Comparison of ENCODE assay signal across 8 cellular contexts in the genomic region with DNA sequence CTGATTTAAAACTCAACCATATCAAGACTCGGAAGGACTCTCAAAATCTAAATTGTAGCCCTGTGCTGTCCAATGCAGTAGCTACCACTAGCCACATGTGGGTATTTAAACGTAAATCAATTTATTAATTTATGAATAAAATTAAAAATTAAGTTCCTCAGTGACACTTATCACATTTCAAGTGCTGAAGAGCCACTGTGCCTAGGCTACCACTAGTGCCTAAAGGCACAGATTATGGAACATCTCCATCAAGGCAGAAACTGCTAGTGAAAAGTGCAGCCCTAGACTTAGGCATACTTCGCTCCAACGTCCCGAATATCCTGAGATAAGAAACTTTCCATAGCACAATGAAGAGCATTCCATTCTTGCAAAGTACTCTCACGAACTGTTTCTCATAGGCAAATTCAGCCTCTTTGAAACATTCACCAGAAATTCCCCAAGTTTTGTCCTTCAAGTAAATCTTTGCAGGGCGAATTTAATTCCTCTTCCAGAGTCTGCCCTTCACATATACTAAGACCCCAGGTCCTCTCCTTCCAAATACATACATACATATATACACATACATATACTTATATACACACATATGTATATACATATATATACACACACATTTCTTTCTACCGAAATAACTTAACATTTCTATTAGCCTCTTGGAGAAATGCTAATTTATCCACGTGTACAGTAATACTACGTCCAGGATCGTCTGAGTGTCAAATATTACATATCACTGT. TPM values are rescaled to one million over a fixed set of nuclear protein-coding genes. Genes with fewer than 3 reads are reported as not detected.
DNase-seq lines count a peak whose midpoint lies in the region; ATAC-seq and TF ChIP-seq lines count a peak whose summit lies in the region.

No MANE protein-coding gene starts in this region.

- peaks cover 52% of the 10 kb centered on the region for H3K79me2 ChIP-seq in GM23338 (replicated peaks; ENCODE audit: insufficient read depth)

- H3K27me3 ChIP-seq in GM23338 (ENCODE audit: insufficient read depth) (no peaks in the 10 kb centered on the region), WERI-Rb-1 (ENCODE audit: insufficient read depth, low read depth, severe bottlenecking) (no peaks in the 10 kb centered on the region), foreskin keratinocyte (no peaks in the 10 kb centered on the region), gastrocnemius medialis (no peaks in the 10 kb centered on the region)

- peak overlapping the region; percentile 95; the same call in 1 of the 2 replicates for H3K27ac ChIP-seq in GM23338 (ENCODE audit: low read depth)
- peak overlapping the region; percentile 95 for H3K27ac ChIP-seq in WERI-Rb-1
- H3K27ac ChIP-seq in foreskin keratinocyte: peak overlapping the region; percentile 90
- H3K27ac ChIP-seq in gastrocnemius medialis: peak overlapping the region; percentile 97 to 99 (median 98)

- H3K9me3 Mint-ChIP-seq in GM23338: no peaks in the 10 kb centered on the region

- no peaks in the 10 kb centered on the region for H3K9me2 ChIP-seq in GM23338 (ENCODE audit: insufficient read depth)

- no peaks in the 10 kb centered on the region for H3F3A ChIP-seq in GM23338 (replicated peaks; ENCODE audit: low read depth)

- TF ChIP-seq POLR2A in gastrocnemius medialis (IDR thresholded peaks at IDR 0.05): no peak

- H3K4me3 ChIP-seq in GM23338 (peak overlapping the region; percentile 78), WERI-Rb-1 (ENCODE audit: low read depth, low read length) (peak overlapping the region; percentile 97), gastrocnemius medialis (peak overlapping the region; percentile 93 to 95 (median 94))

- ATAC-seq in GM23338 (no peak), foreskin keratinocyte (no peak), gastrocnemius medialis (no peak), GM18870 (IDR thresholded peaks at IDR 0.05; ENCODE audit: unreplicated experiment) (no peak)

- no peaks in the 10 kb centered on the region for H3K9me3 ChIP-seq in WERI-Rb-1 (ENCODE audit: severe bottlenecking)
- no peaks in the 10 kb centered on the region for H3K9me3 ChIP-seq in gastrocnemius medialis

- no peaks in the 10 kb centered on the region for H3K36me3 Mint-ChIP-seq in GM23338 (ENCODE audit: low read depth)

- H3K4me3 Mint-ChIP-seq in GM23338: peak overlapping the region; percentile 90

- intact Hi-C loops in gastrocnemius medialis (cut with DNase I; ENCODE audit: low total_unique reads): loop anchor here (2.0 kb wide), 1 partner anchor 722 kb away; no protein-coding TSS in a partner anchor

- H3K4me2 ChIP-seq in GM23338: peak overlapping the region; percentile 87

- H3K4me1 Mint-ChIP-seq in GM23338: peaks cover 16% of the 10 kb centered on the region

- H3K27ac Mint-ChIP-seq in GM23338: peak overlapping the region; percentile 100; the same call in 1 of the 2 replicates

- peak overlapping the region; percentile 96 for H2AFZ ChIP-seq in GM23338

- no peaks in the 10 kb centered on the region for H4K20me1 ChIP-seq in GM23338 (replicated peaks; ENCODE audit: insufficient read depth)

- TF ChIP-seq CTCF in GM23338 (conservative IDR thresholded peaks at IDR 0.05; ENCODE audit: low read depth in 2 of 2): no peak
- no peak for TF ChIP-seq CTCF in WERI-Rb-1 (IDR thresholded peaks at IDR 0.05; ENCODE audit: low read depth, low read length)
- no peak for TF ChIP-seq CTCF in foreskin keratinocyte (conservative IDR thresholded peaks at IDR 0.05)
- TF ChIP-seq CTCF in gastrocnemius medialis (IDR thresholded peaks at IDR 0.05 in 4 of 5, conservative IDR thresholded peaks at IDR 0.05 in 1 of 5): no peak

- H3K27me3 Mint-ChIP-seq in GM23338 (ENCODE audit: insufficient read depth, low read depth, poor library complexity): peaks cover 9% of the 10 kb centered on the region

- H3K36me3 ChIP-seq in GM23338 (ENCODE audit: insufficient read depth) (no peaks in the 10 kb centered on the region), WERI-Rb-1 (no peaks in the 10 kb centered on the region), gastrocnemius medialis (no peaks in the 10 kb centered on the region)

- H3K4me1 ChIP-seq in GM23338 (ENCODE audit: insufficient read depth) (peaks cover 16% of the 10 kb centered on the region), foreskin keratinocyte (peaks cover 16% of the 10 kb centered on the region), gastrocnemius medialis (peaks cover 12 to 16% of the 10 kb centered on the region in 2 donors)

- DNase-seq in GM23338 (ENCODE audit: low spot score) (peak; percentile 48), WERI-Rb-1 (no peak), foreskin keratinocyte (no peak), gastrocnemius medialis (no peak), glomerular visceral epithelial cell (ENCODE audit: extremely low spot score) (no peak), COLO829 (ENCODE audit: low spot score) (no peak), NCI-H128 (lab: John Stamatoyannopoulos, UW; ENCODE audit: unreplicated experiment) (no peak)

- in situ Hi-C loops in gastrocnemius medialis (cut with MboI; ENCODE audit: low sequenced_read_pairs in 4 of 4): no loop called here

TF ChIP-seq in GM23338, 12 proteins besides CTCF, POLR2A, EP300 and RAD21 (continues in another document):
- TF ChIP-seq, protein P1, sequence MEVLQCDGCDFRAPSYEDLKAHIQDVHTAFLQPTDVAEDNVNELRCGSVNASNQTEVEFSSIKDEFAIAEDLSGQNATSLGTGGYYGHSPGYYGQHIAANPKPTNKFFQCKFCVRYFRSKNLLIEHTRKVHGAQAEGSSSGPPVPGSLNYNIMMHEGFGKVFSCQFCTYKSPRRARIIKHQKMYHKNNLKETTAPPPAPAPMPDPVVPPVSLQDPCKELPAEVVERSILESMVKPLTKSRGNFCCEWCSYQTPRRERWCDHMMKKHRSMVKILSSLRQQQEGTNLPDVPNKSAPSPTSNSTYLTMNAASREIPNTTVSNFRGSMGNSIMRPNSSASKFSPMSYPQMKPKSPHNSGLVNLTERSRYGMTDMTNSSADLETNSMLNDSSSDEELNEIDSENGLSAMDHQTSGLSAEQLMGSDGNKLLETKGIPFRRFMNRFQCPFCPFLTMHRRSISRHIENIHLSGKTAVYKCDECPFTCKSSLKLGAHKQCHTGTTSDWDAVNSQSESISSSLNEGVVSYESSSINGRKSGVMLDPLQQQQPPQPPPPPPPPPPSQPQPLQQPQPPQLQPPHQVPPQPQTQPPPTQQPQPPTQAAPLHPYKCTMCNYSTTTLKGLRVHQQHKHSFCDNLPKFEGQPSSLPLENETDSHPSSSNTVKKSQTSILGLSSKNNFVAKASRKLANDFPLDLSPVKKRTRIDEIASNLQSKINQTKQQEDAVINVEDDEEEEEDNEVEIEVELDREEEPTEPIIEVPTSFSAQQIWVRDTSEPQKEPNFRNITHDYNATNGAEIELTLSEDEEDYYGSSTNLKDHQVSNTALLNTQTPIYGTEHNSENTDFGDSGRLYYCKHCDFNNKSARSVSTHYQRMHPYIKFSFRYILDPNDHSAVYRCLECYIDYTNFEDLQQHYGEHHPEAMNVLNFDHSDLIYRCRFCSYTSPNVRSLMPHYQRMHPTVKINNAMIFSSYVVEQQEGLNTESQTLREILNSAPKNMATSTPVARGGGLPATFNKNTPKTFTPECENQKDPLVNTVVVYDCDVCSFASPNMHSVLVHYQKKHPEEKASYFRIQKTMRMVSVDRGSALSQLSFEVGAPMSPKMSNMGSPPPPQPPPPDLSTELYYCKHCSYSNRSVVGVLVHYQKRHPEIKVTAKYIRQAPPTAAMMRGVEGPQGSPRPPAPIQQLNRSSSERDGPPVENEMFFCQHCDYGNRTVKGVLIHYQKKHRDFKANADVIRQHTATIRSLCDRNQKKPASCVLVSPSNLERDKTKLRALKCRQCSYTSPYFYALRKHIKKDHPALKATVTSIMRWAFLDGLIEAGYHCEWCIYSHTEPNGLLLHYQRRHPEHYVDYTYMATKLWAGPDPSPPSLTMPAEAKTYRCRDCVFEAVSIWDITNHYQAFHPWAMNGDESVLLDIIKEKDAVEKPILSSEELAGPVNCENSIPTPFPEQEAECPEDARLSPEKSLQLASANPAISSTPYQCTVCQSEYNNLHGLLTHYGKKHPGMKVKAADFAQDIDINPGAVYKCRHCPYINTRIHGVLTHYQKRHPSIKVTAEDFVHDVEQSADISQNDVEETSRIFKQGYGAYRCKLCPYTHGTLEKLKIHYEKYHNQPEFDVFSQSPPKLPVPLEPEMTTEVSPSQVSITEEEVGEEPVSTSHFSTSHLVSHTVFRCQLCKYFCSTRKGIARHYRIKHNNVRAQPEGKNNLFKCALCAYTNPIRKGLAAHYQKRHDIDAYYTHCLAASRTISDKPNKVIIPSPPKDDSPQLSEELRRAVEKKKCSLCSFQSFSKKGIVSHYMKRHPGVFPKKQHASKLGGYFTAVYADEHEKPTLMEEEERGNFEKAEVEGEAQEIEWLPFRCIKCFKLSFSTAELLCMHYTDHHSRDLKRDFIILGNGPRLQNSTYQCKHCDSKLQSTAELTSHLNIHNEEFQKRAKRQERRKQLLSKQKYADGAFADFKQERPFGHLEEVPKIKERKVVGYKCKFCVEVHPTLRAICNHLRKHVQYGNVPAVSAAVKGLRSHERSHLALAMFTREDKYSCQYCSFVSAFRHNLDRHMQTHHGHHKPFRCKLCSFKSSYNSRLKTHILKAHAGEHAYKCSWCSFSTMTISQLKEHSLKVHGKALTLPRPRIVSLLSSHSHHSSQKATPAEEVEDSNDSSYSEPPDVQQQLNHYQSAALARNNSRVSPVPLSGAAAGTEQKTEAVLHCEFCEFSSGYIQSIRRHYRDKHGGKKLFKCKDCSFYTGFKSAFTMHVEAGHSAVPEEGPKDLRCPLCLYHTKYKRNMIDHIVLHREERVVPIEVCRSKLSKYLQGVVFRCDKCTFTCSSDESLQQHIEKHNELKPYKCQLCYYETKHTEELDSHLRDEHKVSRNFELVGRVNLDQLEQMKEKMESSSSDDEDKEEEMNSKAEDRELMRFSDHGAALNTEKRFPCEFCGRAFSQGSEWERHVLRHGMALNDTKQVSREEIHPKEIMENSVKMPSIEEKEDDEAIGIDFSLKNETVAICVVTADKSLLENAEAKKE (CRISPR knock-in tag; IDR thresholded peaks at IDR 0.05): no peak
- TF ChIP-seq NANOG (IDR thresholded peaks at IDR 0.05; ENCODE audit: borderline replicate concordance): no peak
- TF ChIP-seq ZNF331 (CRISPR knock-in tag; IDR thresholded peaks at IDR 0.05; ENCODE audit: low read depth): no peak
- no peak for TF ChIP-seq EZH2 (IDR thresholded peaks at IDR 0.05; ENCODE audit: low read depth, unreplicated experiment)

RNA-seq across cellular contexts. Expression of gene SUPT3H, which starts 1.3 kb away (rescaled TPM):
- total RNA-seq in GM23338 (2014; rRNA removed; shearing (Covaris generic)): 11.4 and 19.0 TPM in 2 replicates
- polyA plus RNA-seq in GM23338 (2016; fragmentation: Nextera tagmentation; extraction: Ambion mirVana): 23.2 and 30.1 TPM in 2 replicates
- 5.0 and 6.9 TPM in 2 replicates for total RNA-seq in foreskin keratinocyte
- polyA plus RNA-seq in foreskin keratinocyte: 9.0 and 10.7 TPM in 2 replicates
- 1 to 10 TPM; 1.5 to 9.0 (median 4.2) TPM for total RNA-seq in gastrocnemius medialis

RNA-seq across cellular contexts. Expression of gene RUNX2, which starts 48.3 kb away (rescaled TPM):
- 0.70 and 1.7 TPM in 2 replicates for total RNA-seq in GM23338 (2014; rRNA removed; shearing (Covaris generic))
- polyA plus RNA-seq in GM23338 (2016; fragmentation: Nextera tagmentation; extraction: Ambion mirVana) (0.66 and 0.80 TPM in 2 replicates), foreskin keratinocyte (1.2 and 1.5 TPM in 2 replicates)
- total RNA-seq in foreskin keratinocyte (3.6 and 4.2 TPM in 2 replicates), gastrocnemius medialis (1 to 10 TPM in 1 of 4 donors, under 1 TPM in 3; 0.78 to 2.0 (median 0.94) TPM)
